Comparison of ENCODE assay signal across 8 cellular contexts in the genomic region with DNA sequence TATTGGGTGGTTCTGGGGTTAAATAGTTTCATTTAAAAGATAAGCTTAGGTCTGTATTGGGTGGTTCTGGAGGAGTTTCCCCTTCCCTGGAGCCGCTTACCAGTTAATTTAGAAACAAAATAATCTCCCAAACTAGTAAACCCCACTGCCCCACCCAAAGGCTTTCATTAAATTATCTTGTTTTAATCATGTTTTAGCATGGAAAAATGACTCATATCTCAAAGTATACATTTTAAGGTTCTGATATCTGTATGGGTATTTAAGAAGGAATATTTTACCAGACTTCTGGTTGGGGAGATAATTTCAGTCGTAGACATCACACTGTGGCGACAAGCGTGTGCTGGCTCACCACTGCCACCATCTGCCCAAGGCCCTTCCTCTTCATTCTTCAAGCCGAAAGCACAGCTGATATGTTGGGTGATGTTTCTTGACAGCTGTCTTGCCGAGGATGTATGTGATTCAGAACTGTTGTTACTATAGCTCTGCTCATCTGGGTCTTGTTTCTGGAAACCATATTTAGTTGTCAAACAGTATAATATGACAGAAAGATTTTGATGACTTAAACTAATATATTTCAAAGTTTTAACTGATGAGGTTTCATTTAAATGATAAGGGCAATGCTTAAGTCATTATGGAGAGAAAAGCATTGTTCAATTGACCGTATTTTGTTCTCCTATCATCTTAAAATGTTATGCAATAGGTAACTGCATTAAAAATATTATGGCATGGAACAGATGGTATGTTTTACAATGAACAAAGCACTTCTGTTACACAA. TPM values are rescaled to one million over a fixed set of nuclear protein-coding genes. Genes with fewer than 3 reads are reported as not detected.
DNase-seq lines count a peak whose midpoint lies in the region; ATAC-seq, FAIRE-seq and TF ChIP-seq lines count a peak whose summit lies in the region.

No MANE protein-coding gene starts in this region.

- peak; percentile 84 for TF ChIP-seq CTCF in A549 (IDR thresholded peaks at IDR 0.05)
- TF ChIP-seq CTCF in GM12864 (IDR thresholded peaks at IDR 0.05; ENCODE audit: low read depth, low read length, missing control alignments), result peak; percentile 47
- TF ChIP-seq CTCF in left ventricle myocardium inferior (IDR thresholded peaks at IDR 0.05; ENCODE audit: borderline replicate concordance), result peak; percentile 55
- no peak for TF ChIP-seq CTCF in omental fat pad (IDR thresholded peaks at IDR 0.05)

- no peak overlapping the region for H3K4me2 ChIP-seq in A549

- no peaks in the 10 kb centered on the region for H3K9me3 ChIP-seq in A549
- H3K9me3 ChIP-seq in left ventricle myocardium inferior (replicated peaks), result no peaks in the 10 kb centered on the region

- H3K4me1 ChIP-seq in A549, result peaks cover 6% of the 10 kb centered on the region
- H3K4me1 ChIP-seq in left ventricle myocardium inferior, result peaks cover 11% of the 10 kb centered on the region

- POLR2A ChIA-PET in A549 (lab: Yijun Ruan, JAX), result interaction anchor here (1.2 kb wide), 1 partner anchor 481 kb away, joined by 3 read pairs; no protein-coding TSS in a partner anchor

- WGBS in A549 (ENCODE audit: missing lambda C conversion rate), result 13% methylated on average over 7 of the region's 7 CpGs

- CTCF ChIA-PET in A549 (lab: Yijun Ruan, JAX), result interaction anchor here (0.6 to 9.0 kb wide), 39 partner anchors 8 to 487 kb away, joined by 3 to 78 read pairs (median 4); a partner anchor contains a TSS

- no peak for TF ChIP-seq POLR2A in A549 (IDR thresholded peaks at IDR 0.05; ENCODE audit: low read length)

- no peak for TF ChIP-seq EP300 in A549 (IDR thresholded peaks at IDR 0.05)

- peak; percentile 66 to 77; a peak in 5 of 6 replicates for ATAC-seq in A549
- ATAC-seq in HG02588 (IDR thresholded peaks at IDR 0.05; ENCODE audit: unreplicated experiment), result no peak
- ATAC-seq in omental fat pad (ENCODE audit: low FRiP score), result no peak

- peak; percentile 79 to 83 for TF ChIP-seq RAD21 in A549 (conservative IDR thresholded peaks at IDR 0.05 in 1 of 2, IDR thresholded peaks at IDR 0.05 in 1 of 2)

- peak; percentile 59 for FAIRE-seq in A549 (lab: Jason Lieb, UNC)

- H3K27ac ChIP-seq in A549, result no peak overlapping the region
- no peak overlapping the region for H3K27ac ChIP-seq in left ventricle myocardium inferior (replicated peaks)

- H3K36me3 ChIP-seq in left ventricle myocardium inferior, result no peaks in the 10 kb centered on the region

- intact Hi-C loops in left ventricle myocardium inferior (cut with micrococcal nuclease), result no loop called here

- DNase-seq in A549 (ENCODE audit: low read depth in 1 of 2, low spot score in 1 of 2) (peak; percentile 49 to 74), GM12864 (ENCODE audit: low read depth) (no peak), NCI-H2171 (lab: John Stamatoyannopoulos, UW) (peak; percentile 46), left ventricle myocardium inferior (no peak), omental fat pad (ENCODE audit: low spot score) (no peak)
- DNase-seq in activated CD4-positive, alpha-beta T cell treated with anti-CD3 and anti-CD28 coated beads, Interleukin-2, amount 50 U/mL, for 48 hours, result peak; percentile 17 to 43
- DNase-seq in stimulated activated CD4-positive, alpha-beta T cell treated with anti-CD3 and anti-CD28 coated beads, Interleukin-4, amount 100 ng/mL, for 4 hours, result peak; percentile 21 to 45

- H3K4me3 ChIP-seq in A549 (no peak overlapping the region), GM12864 (ENCODE audit: low read depth, low read length) (no peak overlapping the region), left ventricle myocardium inferior (no peak overlapping the region)

- peaks cover 82% of the 10 kb centered on the region for H3K27me3 ChIP-seq in left ventricle myocardium inferior (ENCODE audit: low read depth)

TF ChIP-seq in A549, 52 proteins besides CTCF, POLR2A, EP300 and RAD21:
- TF ChIP-seq FOSL2 (IDR thresholded peaks at IDR 0.05) (no peak), FOSL2 (CRISPR knock-in tag; IDR thresholded peaks at IDR 0.05) (no peak), SMC3 (IDR thresholded peaks at IDR 0.05) (peak; percentile 81), HOXA7 (CRISPR knock-in tag; IDR thresholded peaks at IDR 0.05) (no peak), NR3C1 (IDR thresholded peaks at IDR 0.05) (no peak)
- TF ChIP-seq, protein P1, sequence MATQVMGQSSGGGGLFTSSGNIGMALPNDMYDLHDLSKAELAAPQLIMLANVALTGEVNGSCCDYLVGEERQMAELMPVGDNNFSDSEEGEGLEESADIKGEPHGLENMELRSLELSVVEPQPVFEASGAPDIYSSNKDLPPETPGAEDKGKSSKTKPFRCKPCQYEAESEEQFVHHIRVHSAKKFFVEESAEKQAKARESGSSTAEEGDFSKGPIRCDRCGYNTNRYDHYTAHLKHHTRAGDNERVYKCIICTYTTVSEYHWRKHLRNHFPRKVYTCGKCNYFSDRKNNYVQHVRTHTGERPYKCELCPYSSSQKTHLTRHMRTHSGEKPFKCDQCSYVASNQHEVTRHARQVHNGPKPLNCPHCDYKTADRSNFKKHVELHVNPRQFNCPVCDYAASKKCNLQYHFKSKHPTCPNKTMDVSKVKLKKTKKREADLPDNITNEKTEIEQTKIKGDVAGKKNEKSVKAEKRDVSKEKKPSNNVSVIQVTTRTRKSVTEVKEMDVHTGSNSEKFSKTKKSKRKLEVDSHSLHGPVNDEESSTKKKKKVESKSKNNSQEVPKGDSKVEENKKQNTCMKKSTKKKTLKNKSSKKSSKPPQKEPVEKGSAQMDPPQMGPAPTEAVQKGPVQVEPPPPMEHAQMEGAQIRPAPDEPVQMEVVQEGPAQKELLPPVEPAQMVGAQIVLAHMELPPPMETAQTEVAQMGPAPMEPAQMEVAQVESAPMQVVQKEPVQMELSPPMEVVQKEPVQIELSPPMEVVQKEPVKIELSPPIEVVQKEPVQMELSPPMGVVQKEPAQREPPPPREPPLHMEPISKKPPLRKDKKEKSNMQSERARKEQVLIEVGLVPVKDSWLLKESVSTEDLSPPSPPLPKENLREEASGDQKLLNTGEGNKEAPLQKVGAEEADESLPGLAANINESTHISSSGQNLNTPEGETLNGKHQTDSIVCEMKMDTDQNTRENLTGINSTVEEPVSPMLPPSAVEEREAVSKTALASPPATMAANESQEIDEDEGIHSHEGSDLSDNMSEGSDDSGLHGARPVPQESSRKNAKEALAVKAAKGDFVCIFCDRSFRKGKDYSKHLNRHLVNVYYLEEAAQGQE (IDR thresholded peaks at IDR 0.05), result no peak
- TF ChIP-seq, protein P2, sequence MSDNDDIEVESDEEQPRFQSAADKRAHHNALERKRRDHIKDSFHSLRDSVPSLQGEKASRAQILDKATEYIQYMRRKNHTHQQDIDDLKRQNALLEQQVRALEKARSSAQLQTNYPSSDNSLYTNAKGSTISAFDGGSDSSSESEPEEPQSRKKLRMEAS (IDR thresholded peaks at IDR 0.05), result peak; percentile 52

RNA-seq across cellular contexts. Expression of a gene that starts 5.1 kb away (rescaled TPM):
- polyA plus RNA-seq in A549 (2011; rRNA removed) (not detected in 2 replicates), A549 (2017; fragmentation: RNase III; extraction: RNeasy Plus Mini Kit Qiagen cat#74134 plus additional on column Dnase treatment) (not detected in 3 replicates)
- not detected in 2 replicates for polyA plus RNA-seq in A549 (2012; cell fraction: cytosol; rRNA removed)
- not detected in 2 replicates for polyA plus RNA-seq in A549 (2012; cell fraction: nucleus; rRNA removed)
- not detected in 2 replicates for polyA minus RNA-seq in A549 (2011; rRNA and poly(A)+ RNA removed)
- total RNA-seq in left ventricle myocardium inferior (not detected), omental fat pad (not detected)

RNA-seq across cellular contexts. Expression of a gene that starts 17.3 kb away (rescaled TPM):
- polyA plus RNA-seq in A549 (2011; rRNA removed) (25.5 and 28.4 TPM in 2 replicates), A549 (2017; fragmentation: RNase III; extraction: RNeasy Plus Mini Kit Qiagen cat#74134 plus additional on column Dnase treatment) (18.0 to 21.4 TPM (median 20.7 TPM) in 3 replicates)
- polyA plus RNA-seq in A549 (2012; cell fraction: cytosol; rRNA removed), result 25.6 and 34.7 TPM in 2 replicates
- polyA plus RNA-seq in A549 (2012; cell fraction: nucleus; rRNA removed), result 21.4 and 26.2 TPM in 2 replicates
- polyA minus RNA-seq in A549 (2011; rRNA and poly(A)+ RNA removed), result 85.1 and 99.5 TPM in 2 replicates
- total RNA-seq in left ventricle myocardium inferior (2.7 TPM), omental fat pad (1 to 10 TPM; 3.2 to 4.8 (median 4.3) TPM)

RNA-seq across cellular contexts. Expression of a gene that starts 35.1 kb away (rescaled TPM):
- polyA plus RNA-seq in A549 (2011; rRNA removed) (not detected in 2 replicates), A549 (2017; fragmentation: RNase III; extraction: RNeasy Plus Mini Kit Qiagen cat#74134 plus additional on column Dnase treatment) (not detected in 3 replicates)
- polyA plus RNA-seq in A549 (2012; cell fraction: cytosol; rRNA removed), result not detected in 2 replicates
- polyA plus RNA-seq in A549 (2012; cell fraction: nucleus; rRNA removed), result 0.02 and 0.04 TPM in 2 replicates
- not detected in 2 replicates for polyA minus RNA-seq in A549 (2011; rRNA and poly(A)+ RNA removed)
- total RNA-seq in left ventricle myocardium inferior (not detected), omental fat pad (1 to 10 TPM in 1 of 4 donors, under 1 TPM in 1, not detected in 2; 0.56 to 2.7 TPM)

RNA-seq across cellular contexts. Expression of a gene that starts 50.3 kb away (rescaled TPM):
- 0.05 TPM in 1 of 2 replicates, not detected in the other for polyA plus RNA-seq in A549 (2011; rRNA removed)
- 0.03 TPM in 1 of 2 replicates, not detected in the other for polyA plus RNA-seq in A549 (2012; cell fraction: cytosol; rRNA removed)
- polyA plus RNA-seq in A549 (2012; cell fraction: nucleus; rRNA removed), result not detected in 2 replicates
- polyA plus RNA-seq in A549 (2017; fragmentation: RNase III; extraction: RNeasy Plus Mini Kit Qiagen cat#74134 plus additional on column Dnase treatment), result 0.04 TPM in 1 of 3 replicates, not detected in the others
- polyA minus RNA-seq in A549 (2011; rRNA and poly(A)+ RNA removed), result not detected in 2 replicates
- total RNA-seq in left ventricle myocardium inferior, result not detected
- total RNA-seq in omental fat pad, result under 1 TPM in 2 of 4 donors, not detected in 2; 0.28 to 0.47 TPM

Comparison
In these comparisons a context has a peak if more than half of its experiments do, and no peak if none do; other contexts are left out.
1. ATAC-seq: peak in A549 (2 of 2); none in HG02588 (single experiment) and omental fat pad (single experiment).
2. DNase-seq: peak in A549 (2 of 2), NCI-H2171 (single experiment), activated CD4-positive, alpha-beta T cell treated with anti-CD3 and anti-CD28 coated beads, Interleukin-2, amount 50 U/mL, for 48 hours (2 of 2) and stimulated activated CD4-positive, alpha-beta T cell treated with anti-CD3 and anti-CD28 coated beads, Interleukin-4, amount 100 ng/mL, for 4 hours (2 of 2); none in GM12864 (single experiment), left ventricle myocardium inferior (single experiment) and omental fat pad (single experiment).
3. CTCF ChIP-seq: peak in A549 (single experiment), GM12864 (single experiment) and left ventricle myocardium inferior (single experiment); none in omental fat pad (0 of 3).